8 cellular contexts compared by ENCODE assay signal in genomic region chr11:73218106-73218829, GRCh38. TPM values are rescaled to one million over a fixed set of nuclear protein-coding genes. Genes with fewer than 3 reads are reported as not detected.
DNase-seq lines count a peak whose midpoint lies in the region; ATAC-seq, FAIRE-seq and TF ChIP-seq lines count a peak whose summit lies in the region.

P2RY2 (plus strand) TSS chr11:73218281; CDS start chr11:73234160, 15,879 bp downstream.

- no peaks in the 10 kb centered on the region for H3K27me3 ChIP-seq in brain microvascular endothelial cell (replicated peaks)

- TF ChIP-seq CTCF in brain microvascular endothelial cell (IDR thresholded peaks at IDR 0.05; ENCODE audit: low read depth, low read length, missing control alignments) (peak; percentile 57), kidney (IDR thresholded peaks at IDR 0.05; ENCODE audit: borderline replicate concordance, extremely low read depth, insufficient read depth) (peak; percentile 27)

- ATAC-seq in GM21360 (IDR thresholded peaks at IDR 0.05; ENCODE audit: unreplicated experiment) (peak; percentile 45), HG03469 (IDR thresholded peaks at IDR 0.05; ENCODE audit: unreplicated experiment) (no peak), HG02938 (IDR thresholded peaks at IDR 0.05; ENCODE audit: unreplicated experiment) (no peak)

- FAIRE-seq in kidney (lab: Jason Lieb, UNC), result no peak

- in situ Hi-C loops in brain microvascular endothelial cell (cut with HindIII; ENCODE audit: low pct_ligation_motif_present, low sequenced_read_pairs), result no loop called here

- intact Hi-C loops in kidney (cut with DNase I), result no loop called here

- no peak within 1 kb of the TSS for H3K27ac ChIP-seq in brain microvascular endothelial cell
- no peak within 1 kb of the TSS for H3K27ac ChIP-seq in kidney (ENCODE audit: low read depth in 2 of 2, low read length in 2 of 2)

- DNase-seq in AG20443 (ENCODE audit: low spot score), result peak; percentile 74
- peak; percentile 42 for DNase-seq in RPMI7951 (ENCODE audit: low read depth)
- DNase-seq in brain microvascular endothelial cell, result no peak
- peak; percentile 91 for DNase-seq in kidney
- DNase-seq in stimulated activated CD4-positive, alpha-beta T cell treated with anti-CD3 and anti-CD28 coated beads, Interleukin-15, amount 100 ng/mL, for 24 hours, result peak; percentile 73

- peaks cover 0 to 6% of the 10 kb centered on the region in 2 donors for H3K4me1 ChIP-seq in kidney (ENCODE audit: control insufficient read depth in 1 of 2, insufficient read depth in 1 of 2, low read depth in 1 of 2, low read length in 2 of 2)

- H3K4me3 ChIP-seq in brain microvascular endothelial cell (ENCODE audit: low read depth, low read length), result peak within 1 kb of the TSS; percentile 47
- H3K4me3 ChIP-seq in kidney (ENCODE audit: low read length in 2 of 2), result peak within 1 kb of the TSS; percentile 60 to 63

- no peaks in the 10 kb centered on the region for H3K36me3 ChIP-seq in brain microvascular endothelial cell (replicated peaks)
- no peaks in the 10 kb centered on the region for H3K36me3 ChIP-seq in kidney (ENCODE audit: control insufficient read depth in 1 of 2, insufficient read depth in 2 of 2, low read length in 2 of 2)

- H3K9ac ChIP-seq in kidney (ENCODE audit: low read length in 2 of 2), result peak within 1 kb of the TSS; percentile 34 to 42

- H3K9me3 ChIP-seq in kidney (ENCODE audit: control insufficient read depth in 1 of 2, low read length in 2 of 2), result no peaks in the 10 kb centered on the region

RNA-seq across cellular contexts. Expression of gene P2RY2, which starts in this region (rescaled TPM):
- 1.3 and 2.2 TPM in 2 replicates for total RNA-seq in RPMI7951 (2014; rRNA removed; shearing (Covaris generic))
- total RNA-seq in kidney, result 9.7 TPM
- polyA plus RNA-seq in kidney (ENCODE audit: insufficient read depth, low read depth, low replicate concordance), result 1.3 TPM
